7 cellular contexts compared by ENCODE assay signal in genomic region chr15:21110187-21110804, GRCh38.
DNase-seq lines count a peak whose midpoint lies in the region; ATAC-seq and TF ChIP-seq lines count a peak whose summit lies in the region.
"Not testable (repeated sequence)": the region's sequence is repeated elsewhere in the genome, so short reads cannot be mapped to it uniquely, and the experiment has no call there.

No MANE protein-coding gene starts in this region.

- H3K4me3 Mint-ChIP-seq in T-helper 17 cell; endothelial cell (ENCODE audit: unreplicated experiment); osteocyte (ENCODE audit: unreplicated experiment): not testable (repeated sequence)

- not testable (repeated sequence) for H3K27me3 Mint-ChIP-seq in T-helper 17 cell; endothelial cell (ENCODE audit: unreplicated experiment); osteocyte (ENCODE audit: unreplicated experiment)

- not testable (repeated sequence) for TF ChIP-seq CTCF in endothelial cell (IDR thresholded peaks at IDR 0.05; ENCODE audit: unreplicated experiment); osteocyte (IDR thresholded peaks at IDR 0.05)

- H3K9me3 Mint-ChIP-seq in endothelial cell (ENCODE audit: unreplicated experiment); osteocyte (ENCODE audit: unreplicated experiment): not testable (repeated sequence)

- peak; percentile 31 to 43 (median 32) for DNase-seq in T-helper 17 cell
- DNase-seq in activated CD8-positive, alpha-beta memory T cell treated with anti-CD3 and anti-CD28 coated beads for 24 hours = peak; percentile 66
- DNase-seq in activated naive CD4-positive, alpha-beta T cell treated with anti-CD3 and anti-CD28 coated beads, Interleukin-2, amount 50 U/mL, for 16 hours = peak; percentile 45
- DNase-seq in endothelial cell (ENCODE audit: low spot score) = peak; percentile 8
- DNase-seq in left lobe of liver (ENCODE audit: low spot score) = peak; percentile 75
- peak; percentile 99 for DNase-seq in osteocyte (ENCODE audit: extremely low spot score, unreplicated experiment)
- DNase-seq in stimulated activated naive CD8-positive, alpha-beta T cell treated with anti-CD3 and anti-CD28 coated beads, Interleukin-15, Interleukin-2, amounts not matched to agents 100 U/mL and 50 U/mL, for 24 hours = peak; percentile 13

- not testable (repeated sequence) for H3K27ac Mint-ChIP-seq in T-helper 17 cell; endothelial cell (ENCODE audit: unreplicated experiment); osteocyte (ENCODE audit: unreplicated experiment)

- not testable (repeated sequence) for ATAC-seq in T-helper 17 cell
- ATAC-seq in left lobe of liver = peak; percentile 35
- peak; percentile 28 for ATAC-seq in stimulated activated naive CD8-positive, alpha-beta T cell treated with anti-CD3 and anti-CD28 coated beads, Interleukin-15, Interleukin-2, amounts not matched to agents 100 U/mL and 50 U/mL, for 24 hours

- not testable (repeated sequence) for H3K9me3 ChIP-seq in T-helper 17 cell (ENCODE audit: control insufficient read depth, low read length, poor library complexity, severe bottlenecking)

- H3K4me1 Mint-ChIP-seq in T-helper 17 cell; endothelial cell (ENCODE audit: unreplicated experiment); osteocyte (ENCODE audit: unreplicated experiment): not testable (repeated sequence)

- H3K36me3 Mint-ChIP-seq in T-helper 17 cell (ENCODE audit: low read depth); endothelial cell (ENCODE audit: low read depth, unreplicated experiment); osteocyte (ENCODE audit: unreplicated experiment): not testable (repeated sequence)

Comparison
In these comparisons a context has a peak if more than half of its experiments do, and no peak if none do; other contexts are left out.
1. DNase-seq: peak in every context shown above with its lines; median percentile 99 in osteocyte; 75 in left lobe of liver; 66 in activated CD8-positive, alpha-beta memory T cell treated with anti-CD3 and anti-CD28 coated beads for 24 hours; 45 in activated naive CD4-positive, alpha-beta T cell treated with anti-CD3 and anti-CD28 coated beads, Interleukin-2, amount 50 U/mL, for 16 hours; 32 in T-helper 17 cell; 13 in stimulated activated naive CD8-positive, alpha-beta T cell treated with anti-CD3 and anti-CD28 coated beads, Interleukin-15, Interleukin-2, amounts not matched to agents 100 U/mL and 50 U/mL, for 24 hours; 8 in endothelial cell.